9 cellular contexts compared by ENCODE assay signal in the genomic region with DNA sequence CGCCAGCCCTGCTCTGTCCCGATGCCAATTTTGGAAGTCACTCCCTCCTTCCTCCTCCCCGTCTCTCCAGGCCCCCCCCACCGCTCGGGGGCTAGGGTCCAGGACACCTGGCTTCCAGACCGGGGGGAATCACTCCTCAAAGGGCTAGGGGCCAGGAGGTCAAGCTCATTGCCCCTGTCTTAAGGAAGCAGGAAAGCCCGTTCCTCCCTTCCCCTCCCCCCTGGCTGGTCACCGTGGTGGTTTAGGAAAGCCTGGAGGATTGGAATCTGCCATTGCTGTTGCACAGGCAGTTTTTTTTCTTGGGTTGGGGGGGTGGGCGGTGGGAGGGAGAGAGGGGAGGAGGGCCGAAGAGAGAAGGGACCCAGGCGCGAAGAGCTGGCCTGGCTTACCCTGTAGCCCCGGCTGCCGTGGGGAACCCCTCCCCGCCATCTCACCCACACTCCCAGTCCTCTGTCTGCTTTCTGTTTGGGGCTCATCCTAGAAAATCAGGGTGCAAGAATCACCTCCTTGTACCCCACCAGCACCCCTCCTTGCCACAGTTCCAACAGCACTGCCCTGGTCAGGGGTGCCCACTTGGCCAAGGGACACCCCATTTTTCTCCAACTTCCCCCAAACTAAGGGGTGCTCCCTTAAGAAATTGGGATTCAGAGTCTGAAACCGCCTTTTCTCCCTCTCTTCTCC. TPM values are rescaled to one million over a fixed set of nuclear protein-coding genes. Genes with fewer than 3 reads are reported as not detected.
A peak's percentile ranks its signal among the peaks of the same experiment; 100 is the strongest.
DNase-seq lines count a peak whose midpoint lies in the region; FAIRE-seq and TF ChIP-seq lines count a peak whose summit lies in the region.
"Had no signal": no experiment of that assay in that cellular context is flagged by ENCODE, and none has a peak within 500 bp of the region (broad histone marks: within the 10 kb centered on the region; RNA-seq: fewer than 3 reads in every experiment).

No MANE protein-coding gene starts in this region.

- peaks cover 7 to 15% of the 10 kb centered on the region in 2 donors for H3K4me1 ChIP-seq in kidney (ENCODE audit: control insufficient read depth in 1 of 2, insufficient read depth in 1 of 2, low read depth in 1 of 2, low read length in 2 of 2)

- H3K27me3 Mint-ChIP-seq in activated T-cell treated with anti-CD3 and anti-CD28 coated beads, Interleukin-2, amount 50 U/mL, for 24 hours, result peaks cover 11% of the 10 kb centered on the region

- in situ Hi-C loops in T47D (cut with HindIII; ENCODE audit: low pct_unique_long_range_greater_than_20kb, low sequenced_read_pairs), result no loop called here

- peaks cover 30% of the 10 kb centered on the region for H3K36me3 Mint-ChIP-seq in activated T-cell treated with anti-CD3 and anti-CD28 coated beads, Interleukin-2, amount 50 U/mL, for 24 hours (ENCODE audit: low read depth)

- CTCF ChIA-PET in AG04449 (lab: Yijun Ruan, JAX), result interaction anchor here (0.9 to 8.5 kb wide), 15 partner anchors 8 to 354 kb away, joined by 3 to 145 read pairs (median 7); a partner anchor contains a TSS

- H3K4me3 ChIP-seq in AG04449 (ENCODE audit: low read depth, low read length) (peak overlapping the region; percentile 44), kidney (ENCODE audit: low read length in 2 of 2) (peak overlapping the region; percentile 62 to 75)

- peak overlapping the region; percentile 34 to 65 for H3K27ac ChIP-seq in kidney (ENCODE audit: low read depth in 2 of 2, low read length in 2 of 2)

- H3K9ac ChIP-seq in kidney (ENCODE audit: low read length in 2 of 2), result peak overlapping the region; percentile 31 to 77

- POLR2A ChIA-PET in AG04449 (lab: Yijun Ruan, JAX), result no interaction called here

- H3K4me3 Mint-ChIP-seq in activated T-cell treated with anti-CD3 and anti-CD28 coated beads, Interleukin-2, amount 50 U/mL, for 24 hours, result no peak overlapping the region

- no peak for FAIRE-seq in kidney (lab: Jason Lieb, UNC)

- TF ChIP-seq CTCF in AG04449 (IDR thresholded peaks at IDR 0.05; ENCODE audit: insufficient read depth, low read length, missing control alignments) (no peak), kidney (IDR thresholded peaks at IDR 0.05; ENCODE audit: borderline replicate concordance, extremely low read depth, insufficient read depth) (no peak)

- no peaks in the 10 kb centered on the region for H3K9me3 Mint-ChIP-seq in activated T-cell treated with anti-CD3 and anti-CD28 coated beads, Interleukin-2, amount 50 U/mL, for 24 hours

- H3K9me3 ChIP-seq in kidney (ENCODE audit: control insufficient read depth in 1 of 2, low read length in 2 of 2), result no peaks in the 10 kb centered on the region

- H3K27ac Mint-ChIP-seq in activated T-cell treated with anti-CD3 and anti-CD28 coated beads, Interleukin-2, amount 50 U/mL, for 24 hours, result no peak overlapping the region

- H3K36me3 ChIP-seq in kidney (ENCODE audit: control insufficient read depth in 1 of 2, insufficient read depth in 2 of 2, low read length in 2 of 2), result no peaks in the 10 kb centered on the region

- DNase-seq in AG04449 (ENCODE audit: low read depth, low spot score) (no peak), LHCN-M2 (ENCODE audit: low read depth) (peak; percentile 41), T47D (ENCODE audit: low read depth in 1 of 2, low spot score in 1 of 2) (peak; percentile 60 to 75), kidney (peak; percentile 80), superior temporal gyrus (ENCODE audit: extremely low spot score) (peak; percentile 33), GDM1 (lab: John Stamatoyannopoulos, UW) (no peak)
- no peak for DNase-seq in activated CD4-positive, alpha-beta T cell treated with anti-CD3 and anti-CD28 coated beads for 1 hour
- DNase-seq in activated T-cell treated with anti-CD3 and anti-CD28 coated beads, Interleukin-2, amount 50 U/mL, for 24 hours, result no peak

- intact Hi-C loops in kidney (cut with DNase I), result no loop called here

- H3K4me1 Mint-ChIP-seq in activated T-cell treated with anti-CD3 and anti-CD28 coated beads, Interleukin-2, amount 50 U/mL, for 24 hours (ENCODE audit: low read depth), result peaks cover 64% of the 10 kb centered on the region

RNA-seq across cellular contexts. Expression of a gene that starts 2.9 kb away (rescaled TPM):
- total RNA-seq in LHCN-M2 (2014; rRNA removed) (not detected in 2 replicates), kidney (33.3 TPM)
- polyA plus RNA-seq in LHCN-M2 (2012), result not detected
- polyA plus RNA-seq in kidney (ENCODE audit: insufficient read depth, low read depth, low replicate concordance), result 4.4 TPM

RNA-seq across cellular contexts. Expression of a gene that starts 7.6 kb away (rescaled TPM):
- 161 and 204 TPM in 2 replicates for total RNA-seq in LHCN-M2 (2014; rRNA removed)
- polyA plus RNA-seq in LHCN-M2 (2012), result 619 TPM
- 195 TPM for total RNA-seq in kidney
- polyA plus RNA-seq in kidney (ENCODE audit: insufficient read depth, low read depth, low replicate concordance), result 971 TPM

RNA-seq across cellular contexts. Expression of a gene that starts 15.8 kb away (rescaled TPM):
- 0.63 TPM in 1 of 2 replicates, not detected in the other for total RNA-seq in LHCN-M2 (2014; rRNA removed)
- polyA plus RNA-seq in LHCN-M2 (2012), result 2.8 TPM
- 6.5 TPM for total RNA-seq in kidney
- 11.6 TPM for polyA plus RNA-seq in kidney (ENCODE audit: insufficient read depth, low read depth, low replicate concordance)

RNA-seq across cellular contexts. Expression of a gene that starts 23.9 kb away (rescaled TPM):
- 0.11 TPM in 1 of 2 replicates, not detected in the other for total RNA-seq in LHCN-M2 (2014; rRNA removed)
- polyA plus RNA-seq in LHCN-M2 (2012), result 0.12 TPM
- total RNA-seq in kidney, result 2.1 TPM
- 7.8 TPM for polyA plus RNA-seq in kidney (ENCODE audit: insufficient read depth, low read depth, low replicate concordance)

RNA-seq across cellular contexts. Expression of a gene that starts 24.1 kb away (rescaled TPM):
- not detected in 2 replicates for total RNA-seq in LHCN-M2 (2014; rRNA removed)
- polyA plus RNA-seq in LHCN-M2 (2012), result 0.40 TPM
- total RNA-seq in kidney, result not detected
- not detected for polyA plus RNA-seq in kidney (ENCODE audit: insufficient read depth, low read depth, low replicate concordance)
- total RNA-seq: subcutaneous adipose tissue had no signal

Comparison
In these comparisons a context has a peak if more than half of its experiments do, and no peak if none do; other contexts are left out.
1. DNase-seq: peak in LHCN-M2 (single experiment), T47D (2 of 2), kidney (single experiment) and superior temporal gyrus (single experiment); none in AG04449 (single experiment), GDM1 (single experiment), activated CD4-positive, alpha-beta T cell treated with anti-CD3 and anti-CD28 coated beads for 1 hour (single experiment) and activated T-cell treated with anti-CD3 and anti-CD28 coated beads, Interleukin-2, amount 50 U/mL, for 24 hours (single experiment).
2. RNA of a gene that starts 2.9 kb away (total RNA-seq): 33.3 TPM in kidney (single experiment); not detected in LHCN-M2; every median in the first group is over 10 times any median in the second.